Comparison of ENCODE assay signal across 39 cellular contexts in the genomic region with DNA sequence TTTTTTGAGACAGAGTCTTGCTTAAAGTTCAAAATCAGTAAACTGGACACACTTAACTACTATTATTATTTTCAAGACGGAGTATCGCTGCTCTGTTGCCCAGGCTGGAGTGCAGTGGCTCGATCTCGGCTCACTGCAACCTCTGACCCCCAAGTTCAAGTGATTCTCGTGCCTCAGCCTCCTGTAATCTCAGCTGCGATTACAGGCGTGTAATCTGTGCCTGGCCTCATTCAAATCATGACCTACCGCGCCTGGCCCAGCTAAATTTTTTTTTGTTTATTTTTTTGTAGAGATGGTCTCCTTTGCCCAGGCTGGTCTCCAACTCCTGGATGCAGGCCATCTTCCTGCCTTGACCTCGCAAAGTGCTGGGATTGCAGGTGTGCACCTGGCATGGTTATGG.
"Had no signal": no experiment of that assay in that cellular context is flagged by ENCODE, and none has a peak within 500 bp of the region (broad histone marks: within the 10 kb centered on the region; RNA-seq: fewer than 3 reads in every experiment).

No MANE protein-coding gene starts in this region.

- H3K36me3 ChIP-seq: adrenal gland, brain microvascular endothelial cell, breast epithelium, cardiac muscle cell had no signal

- H3K27me3 Mint-ChIP-seq: activated naive CD4-positive, alpha-beta T cell treated with anti-CD3 and anti-CD28 coated beads, Interleukin-2, amount 10 ng/mL, durations not matched to agents 7 days and 5 days; activated naive CD4-positive, alpha-beta T cell treated with anti-CD3 and anti-CD28 coated beads, Interleukin-2, amount 50 U/mL, for 24 hours; activated naive CD8-positive, alpha-beta T cell; activated naive CD8-positive, alpha-beta T cell treated with anti-CD3 and anti-CD28 coated beads for 36 hours; activated naive CD8-positive, alpha-beta T cell treated with anti-CD3 and anti-CD28 coated beads, Interleukin-2, amount 10 ng/mL, durations not matched to agents 7 days and 5 days; activated naive CD8-positive, alpha-beta T cell treated with anti-CD3 and anti-CD28 coated beads, Interleukin-2, amount 50 U/mL, for 24 hours; activated T-helper 17 cell treated with anti-CD3 and anti-CD28 coated beads, Interleukin-2, amount 50 U/mL, for 72 hours; brain; central memory CD8-positive, alpha-beta T cell had no signal

- H3K4me1 ChIP-seq: adrenal gland, ascending aorta, body of pancreas, breast epithelium had no signal

- H3K4me3 Mint-ChIP-seq: activated naive CD4-positive, alpha-beta T cell treated with anti-CD3 and anti-CD28 coated beads for 36 hours; activated naive CD4-positive, alpha-beta T cell treated with anti-CD3 and anti-CD28 coated beads, Interleukin-2, amount 10 ng/mL, durations not matched to agents 7 days and 5 days; activated naive CD4-positive, alpha-beta T cell treated with anti-CD3 and anti-CD28 coated beads, Interleukin-2, amount 50 U/mL, for 24 hours; activated naive CD8-positive, alpha-beta T cell; activated naive CD8-positive, alpha-beta T cell treated with anti-CD3 and anti-CD28 coated beads for 36 hours; activated naive CD8-positive, alpha-beta T cell treated with anti-CD3 and anti-CD28 coated beads, Interleukin-2, amount 10 ng/mL, durations not matched to agents 7 days and 5 days; activated naive CD8-positive, alpha-beta T cell treated with anti-CD3 and anti-CD28 coated beads, Interleukin-2, amount 50 U/mL, for 24 hours; activated T-cell treated with anti-CD3 and anti-CD28 coated beads, Interleukin-2, amount 50 U/mL, for 4 hours; activated T-cell treated with anti-CD3 and anti-CD28 coated beads, Interleukin-2, amount 50 U/mL, for 72 hours; activated T-helper 1 cell treated with anti-CD3 and anti-CD28 coated beads, Interleukin-12 subunit alpha, Interleukin-12 subunit beta, Interleukin-2, Interleukin-4 antibody, amounts not matched to agents 30 ng/mL and 10 ng/mL and 1 ng/mL, durations not matched to agents 14 hours and 24 hours and 36 hours; activated T-helper 17 cell treated with anti-CD3 and anti-CD28 coated beads, Interleukin-2, amount 50 U/mL, for 72 hours; brain; central memory CD8-positive, alpha-beta T cell had no signal

- ATAC-seq: activated naive CD4-positive, alpha-beta T cell treated with anti-CD3 and anti-CD28 coated beads, Interleukin-2, amount 50 U/mL, for 72 hours; activated naive CD8-positive, alpha-beta T cell treated with anti-CD3 and anti-CD28 coated beads, Interleukin-2, amount 50 U/mL, for 24 hours; activated T-cell treated with anti-CD3 and anti-CD28 coated beads, Interleukin-2, amount 50 U/mL, for 4 hours; activated T-cell treated with anti-CD3 and anti-CD28 coated beads, Interleukin-2, amount 50 U/mL, for 72 hours; activated T-helper 17 cell treated with anti-CD3 and anti-CD28 coated beads, Interleukin-2, amount 50 U/mL, for 72 hours; body of pancreas had no signal

- DNase-seq: activated effector memory CD4-positive, alpha-beta T cell treated with anti-CD3 and anti-CD28 coated beads, Interleukin-2, amount 50 U/mL, for 16 hours; activated effector memory CD4-positive, alpha-beta T cell treated with Interleukin-2 at 50 U/mL for 16 hours; activated gamma-delta T cell; activated gamma-delta T cell treated with Interleukin-2 at 50 U/mL for 16 hours; activated naive CD4-positive, alpha-beta T cell; activated naive CD4-positive, alpha-beta T cell treated with anti-CD3 and anti-CD28 coated beads for 36 hours; activated naive CD4-positive, alpha-beta T cell treated with anti-CD3 and anti-CD28 coated beads, Interleukin-2, amount 10 ng/mL, durations not matched to agents 7 days and 5 days; activated naive CD4-positive, alpha-beta T cell treated with anti-CD3 and anti-CD28 coated beads, Interleukin-2, amount 50 U/mL, for 16 hours; activated naive CD4-positive, alpha-beta T cell treated with Interleukin-2 at 50 U/mL for 16 hours; activated naive CD8-positive, alpha-beta T cell treated with anti-CD3 and anti-CD28 coated beads for 36 hours; activated naive CD8-positive, alpha-beta T cell treated with anti-CD3 and anti-CD28 coated beads, Interleukin-2, amount 10 ng/mL, durations not matched to agents 7 days and 5 days; activated naive CD8-positive, alpha-beta T cell treated with anti-CD3 and anti-CD28 coated beads, Interleukin-2, amount 50 U/mL, for 24 hours; activated T-cell treated with anti-CD3 and anti-CD28 coated beads, Interleukin-2, amount 50 U/mL, for 4 hours; activated T-cell treated with anti-CD3 and anti-CD28 coated beads, Interleukin-2, amount 50 U/mL, for 48 hours; activated T-cell treated with anti-CD3 and anti-CD28 coated beads, Interleukin-2, amount 50 U/mL, for 72 hours; amniotic stem cell; amygdala; anterior cingulate cortex; aorta; body of pancreas; brain microvascular endothelial cell; caudate nucleus; central memory CD4-positive, alpha-beta T cell; cerebellar nuclear complex had no signal

- H3K4me3 ChIP-seq: adrenal gland, ascending aorta, body of pancreas, breast epithelium, cardiac muscle cell had no signal

- H3K9me3 Mint-ChIP-seq: activated naive CD4-positive, alpha-beta T cell treated with anti-CD3 and anti-CD28 coated beads, Interleukin-2, amount 50 U/mL, for 24 hours; activated T-helper 17 cell treated with anti-CD3 and anti-CD28 coated beads, Interleukin-2, amount 50 U/mL, for 72 hours; central memory CD8-positive, alpha-beta T cell had no signal

- FAIRE-seq: astrocyte, bronchial epithelial cell, colon had no signal

- H3K9me3 ChIP-seq: adrenal gland had no signal

- H3K27ac ChIP-seq: adrenal gland, ascending aorta, body of pancreas, brain microvascular endothelial cell, breast epithelium, cardiac muscle cell had no signal

- H3K27ac Mint-ChIP-seq: activated naive CD4-positive, alpha-beta T cell treated with anti-CD3 and anti-CD28 coated beads for 36 hours; activated naive CD4-positive, alpha-beta T cell treated with anti-CD3 and anti-CD28 coated beads, Interleukin-2, amount 10 ng/mL, durations not matched to agents 7 days and 5 days; activated naive CD4-positive, alpha-beta T cell treated with anti-CD3 and anti-CD28 coated beads, Interleukin-2, amount 50 U/mL, for 24 hours; activated naive CD4-positive, alpha-beta T cell treated with anti-CD3 and anti-CD28 coated beads, Interleukin-2, amount 50 U/mL, for 72 hours; activated naive CD8-positive, alpha-beta T cell; activated naive CD8-positive, alpha-beta T cell treated with anti-CD3 and anti-CD28 coated beads for 36 hours; activated naive CD8-positive, alpha-beta T cell treated with anti-CD3 and anti-CD28 coated beads, Interleukin-2, amount 10 ng/mL, durations not matched to agents 7 days and 5 days; activated naive CD8-positive, alpha-beta T cell treated with anti-CD3 and anti-CD28 coated beads, Interleukin-2, amount 50 U/mL, for 24 hours; activated T-cell treated with anti-CD3 and anti-CD28 coated beads, Interleukin-2, amount 50 U/mL, for 72 hours; activated T-helper 1 cell treated with anti-CD3 and anti-CD28 coated beads, Interleukin-12 subunit alpha, Interleukin-12 subunit beta, Interleukin-2, Interleukin-4 antibody, amounts not matched to agents 30 ng/mL and 10 ng/mL and 1 ng/mL, durations not matched to agents 14 hours and 24 hours and 36 hours; activated T-helper 17 cell treated with anti-CD3 and anti-CD28 coated beads, Interleukin-2, amount 50 U/mL, for 72 hours; activated T-helper 2 cell treated with anti-CD3 and anti-CD28 coated beads, Interferon-gamma antibody, Interleukin-2, Interleukin-4, amounts not matched to agents 10 μg/mL and 5 μg/mL and 100 μg/mL, durations not matched to agents 14 hours and 24 hours and 36 hours; brain had no signal

- H3K4me1 Mint-ChIP-seq: activated naive CD4-positive, alpha-beta T cell treated with anti-CD3 and anti-CD28 coated beads, Interleukin-2, amount 10 ng/mL, durations not matched to agents 7 days and 5 days; activated naive CD4-positive, alpha-beta T cell treated with anti-CD3 and anti-CD28 coated beads, Interleukin-2, amount 50 U/mL, for 24 hours; activated naive CD8-positive, alpha-beta T cell treated with anti-CD3 and anti-CD28 coated beads for 36 hours; activated naive CD8-positive, alpha-beta T cell treated with anti-CD3 and anti-CD28 coated beads, Interleukin-2, amount 10 ng/mL, durations not matched to agents 7 days and 5 days; activated naive CD8-positive, alpha-beta T cell treated with anti-CD3 and anti-CD28 coated beads, Interleukin-2, amount 50 U/mL, for 24 hours; activated T-helper 17 cell treated with anti-CD3 and anti-CD28 coated beads, Interleukin-2, amount 50 U/mL, for 72 hours; brain; central memory CD8-positive, alpha-beta T cell had no signal

- H3K27me3 ChIP-seq: adrenal gland, ascending aorta, body of pancreas, brain microvascular endothelial cell, breast epithelium, cardiac muscle cell had no signal
